ENCODE assay signal across 9 cellular contexts in genomic region chr3:167032267-167032876, GRCh38.
DNase-seq lines count a peak whose midpoint lies in the region; FAIRE-seq and TF ChIP-seq lines count a peak whose summit lies in the region.
"Had no signal": no experiment of that assay in that cellular context is flagged by ENCODE, and none has a peak within 500 bp of the region (broad histone marks: within the 10 kb centered on the region; RNA-seq: fewer than 3 reads in every experiment).

No MANE protein-coding gene starts in this region.

- H3K9me3 ChIP-seq in OCI-LY3 (ENCODE audit: insufficient read depth, low read length), result no peaks in the 10 kb centered on the region
- H3K9me3 ChIP-seq in small intestine (ENCODE audit: control insufficient read depth, low read depth), result no peaks in the 10 kb centered on the region

- no peak overlapping the region for H3K27ac ChIP-seq in OCI-LY3 (ENCODE audit: low read length)
- no peak overlapping the region for H3K27ac ChIP-seq in small intestine (ENCODE audit: low read depth in 1 of 2, low read length in 1 of 2)

- H3K4me2 ChIP-seq in OCI-LY3 (ENCODE audit: low read length), result peak overlapping the region; percentile 16; the same call in 1 of the 2 replicates

- no peaks in the 10 kb centered on the region for H3K79me2 ChIP-seq in OCI-LY3 (ENCODE audit: low read length)

- H3K27me3 ChIP-seq in OCI-LY3 (ENCODE audit: low read depth, low read length), result no peaks in the 10 kb centered on the region
- no peaks in the 10 kb centered on the region for H3K27me3 ChIP-seq in small intestine (ENCODE audit: control insufficient read depth in 2 of 2, insufficient read depth in 2 of 2, low read length in 2 of 2)

- H3K4me1 ChIP-seq in OCI-LY3 (ENCODE audit: low read length), result no peaks in the 10 kb centered on the region
- no peaks in the 10 kb centered on the region for H3K4me1 ChIP-seq in small intestine (ENCODE audit: control insufficient read depth in 2 of 2, insufficient read depth in 1 of 2, low read depth in 1 of 2, low read length in 1 of 2)

- 19 to 29% (median 27%) methylated on average over 5 of the region's 5 CpGs for WGBS in small intestine, 3 donors

- no peaks in the 10 kb centered on the region for H4K20me1 ChIP-seq in OCI-LY3 (ENCODE audit: insufficient read depth, low read length)

- no peaks in the 10 kb centered on the region for H3K36me3 ChIP-seq in OCI-LY3 (replicated peaks; ENCODE audit: low read depth, low read length)
- H3K36me3 ChIP-seq in small intestine (ENCODE audit: control insufficient read depth in 2 of 2, insufficient read depth in 2 of 2, low read length in 2 of 2), result no peaks in the 10 kb centered on the region

- FAIRE-seq in small intestine (lab: Jason Lieb, UNC), result no peak
- FAIRE-seq: endothelial cell of umbilical vein had no signal

- H2AFZ ChIP-seq in OCI-LY3 (ENCODE audit: low read depth, low read length), result peak overlapping the region; percentile 26

- TF ChIP-seq CTCF in OCI-LY3 (IDR thresholded peaks at IDR 0.05; ENCODE audit: low read depth, low read length), result peak; percentile 81

- H3K9ac ChIP-seq in OCI-LY3 (ENCODE audit: low read length), result no peak overlapping the region

- H3K4me3 ChIP-seq in OCI-LY3 (ENCODE audit: low read length) (no peak overlapping the region), small intestine (ENCODE audit: low read depth in 1 of 2, low read length in 2 of 2) (no peak overlapping the region)

- DNase-seq in COR-L47 (lab: John Stamatoyannopoulos, UW) (peak; percentile 82), HT1080 (ENCODE audit: low read depth) (peak; percentile 52), fibroblast of gingiva (ENCODE audit: low read depth) (peak; percentile 39), small intestine (peak; percentile 37), ecto neural progenitor cell (ENCODE audit: low spot score) (no peak)
- no peak for DNase-seq in activated CD8-positive, alpha-beta memory T cell treated with anti-CD3 and anti-CD28 coated beads for 24 hours
- DNase-seq in central memory CD4-positive, alpha-beta T cell, result no peak

Comparison
In these comparisons a context has a peak if more than half of its experiments do, and no peak if none do; other contexts are left out.
1. DNase-seq: peak in COR-L47 (single experiment), HT1080 (single experiment), fibroblast of gingiva (single experiment) and small intestine (single experiment); none in activated CD8-positive, alpha-beta memory T cell treated with anti-CD3 and anti-CD28 coated beads for 24 hours (single experiment), central memory CD4-positive, alpha-beta T cell (single experiment) and ecto neural progenitor cell (single experiment).